Comparison of ENCODE assay signal across 36 cellular contexts in genomic region chr10:72423426-72423825, GRCh38.
DNase-seq lines count a peak whose midpoint lies in the region; ATAC-seq, FAIRE-seq and TF ChIP-seq lines count a peak whose summit lies in the region.
"Had no signal": no experiment of that assay in that cellular context is flagged by ENCODE, and none has a peak within 500 bp of the region (broad histone marks: within the 10 kb centered on the region; RNA-seq: fewer than 3 reads in every experiment).

No MANE protein-coding gene starts in this region.

- H3K9me3 ChIP-seq in Caco-2 (no peaks in the 10 kb centered on the region), H1 (ENCODE audit: insufficient read depth in 2 of 2, low read depth in 1 of 2, low read length in 1 of 2) (peaks cover 11 to 15% of the 10 kb centered on the region in 2 experiments; a peak in 2 of 4 replicates), trophoblast cell (ENCODE audit: insufficient read depth, low read depth, low read length) (no peaks in the 10 kb centered on the region)
- H3K9me3 ChIP-seq: A549, BE2C had no signal

- no peak overlapping the region for H4K12ac ChIP-seq in trophoblast cell (ENCODE audit: low read depth, low read length)

- POLR2A ChIA-PET in Caco-2 (lab: Charles Lee) (no interaction called here), H1 (lab: Charles Lee; ENCODE audit: partially characterized antibody) (no interaction called here)

- no peaks in the 10 kb centered on the region for H3K4me1 ChIP-seq in Caco-2
- H3K4me1 ChIP-seq in H1 (replicated peaks in 1 of 4; ENCODE audit: control insufficient read depth in 3 of 4, insufficient read depth in 4 of 4, low read length in 3 of 4), result peaks cover 0 to 7% (median 4%) of the 10 kb centered on the region in 4 experiments; a peak in 2 of 7 replicates
- H3K4me1 ChIP-seq in trophoblast cell (ENCODE audit: control insufficient read depth in 1 of 2, insufficient read depth in 2 of 2, low read length in 2 of 2), result peaks cover 0 to 2% of the 10 kb centered on the region in 2 experiments
- H3K4me1 ChIP-seq: A549; BE2C; BLaER1; BLaER1 treated with 17β-estradiol and CSF1 and Interleukin-3, amounts not matched to agents 10 nM and 100 nM had no signal

- H2BK12ac ChIP-seq in H1 (ENCODE audit: low read depth, low read length) (0 out of 2 replicates have a peak overlapping the region, but pooled peaks have one; percentile 45), trophoblast cell (ENCODE audit: low read length) (no peak overlapping the region)

- H4K91ac ChIP-seq in H1 (replicated peaks; ENCODE audit: insufficient read length, low read length), result no peak overlapping the region
- H4K91ac ChIP-seq in trophoblast cell (ENCODE audit: low read depth, low read length), result no peak overlapping the region

- H3K4me3 Mint-ChIP-seq in Caco-2 (ENCODE audit: unreplicated experiment), result no peak overlapping the region
- no peak overlapping the region for H3K4me3 Mint-ChIP-seq in progenitor cell of endocrine pancreas (ENCODE audit: low read depth)
- H3K4me3 Mint-ChIP-seq: B cell; CD14-positive monocyte; CD4-positive, alpha-beta memory T cell; CD4-positive, alpha-beta T cell; CD4-positive, CD25-positive, alpha-beta regulatory T cell; CD8-positive, alpha-beta memory T cell; CD8-positive, alpha-beta T cell had no signal

- peaks cover 8% of the 10 kb centered on the region for H3K4me1 Mint-ChIP-seq in Caco-2 (ENCODE audit: low read depth, unreplicated experiment)
- peaks cover 49% of the 10 kb centered on the region for H3K4me1 Mint-ChIP-seq in progenitor cell of endocrine pancreas (ENCODE audit: low read depth)
- H3K4me1 Mint-ChIP-seq: B cell; CD4-positive, alpha-beta memory T cell; CD4-positive, CD25-positive, alpha-beta regulatory T cell; CD8-positive, alpha-beta memory T cell had no signal

- TF ChIP-seq EP300 in H1 (IDR thresholded peaks at IDR 0.05; ENCODE audit: borderline replicate concordance in 1 of 2, low read depth in 2 of 2, low read length in 2 of 2), result no peak

- CTCF ChIA-PET in Caco-2 (lab: Charles Lee) (no interaction called here), H1 (lab: Charles Lee; ENCODE audit: partially characterized antibody) (no interaction called here)

- H3K4me2 ChIP-seq in H1 (ENCODE audit: insufficient read depth in 1 of 2, low read depth in 2 of 2, low read length in 2 of 2) (no peak overlapping the region), trophoblast cell (ENCODE audit: low read length) (no peak overlapping the region)
- H3K4me2 ChIP-seq: A549; BLaER1; BLaER1 treated with 17β-estradiol and CSF1 and Interleukin-3, amounts not matched to agents 10 nM and 100 nM had no signal

- H3K4me3 ChIP-seq in Caco-2 (ENCODE audit: low read depth, low read length), result no peak overlapping the region
- no peak overlapping the region for H3K4me3 ChIP-seq in H1 (ENCODE audit: extremely low read depth in 1 of 4, insufficient read depth in 2 of 4, low read depth in 3 of 4, low read length in 4 of 4)
- no peak overlapping the region for H3K4me3 ChIP-seq in trophoblast cell (ENCODE audit: low read depth, low read length)
- H3K4me3 ChIP-seq: A549; BLaER1; BLaER1 treated with 17β-estradiol and CSF1 and Interleukin-3, amounts not matched to agents 10 nM and 100 nM had no signal

- DNase-seq in Caco-2 (no peak), H1 (ENCODE audit: low read depth in 1 of 2, low spot score in 2 of 2) (no peak), trophoblast cell (peak; percentile 71 to 75), progenitor cell of endocrine pancreas (ENCODE audit: low spot score, unreplicated experiment) (no peak), Right ventricle myocardium superior (no peak)
- no peak for DNase-seq in effector CD8-positive, alpha-beta T cell (lab: John Stamatoyannopoulos, UW)
- no peak for DNase-seq in activated naive CD4-positive, alpha-beta T cell (lab: John Stamatoyannopoulos, UW)
- DNase-seq: 8988T; ACHN; AML-193; BE2C; C1 segment of cervical spinal cord; Calu3; CD4-positive, alpha-beta memory T cell; CD4-positive, alpha-beta T cell; CD4-positive, CD25-positive, alpha-beta regulatory T cell; CD8-positive, alpha-beta memory T cell; CD8-positive, alpha-beta T cell; COR-L47; DMS 273 treated with DMSO at 0.1 percent for 48 hours; DMS153; DMS53; DMS79; DMS79 treated with DMSO at 0.1 percent for 48 hours; DND-41; EL had no signal

- no peak overlapping the region for H3K18ac ChIP-seq in H1 (ENCODE audit: extremely low read depth, low read length)
- no peak overlapping the region for H3K18ac ChIP-seq in trophoblast cell (ENCODE audit: low read length)

- intact Hi-C loops in Caco-2 (cut with micrococcal nuclease; ENCODE audit: unreplicated experiment) (no loop called here), Right ventricle myocardium superior (cut with DNase I) (no loop called here)

- TF ChIP-seq POLR2A in H1 (IDR thresholded peaks at IDR 0.05; ENCODE audit: control extremely low read depth in 1 of 2, low read depth in 2 of 2, low read length in 2 of 2), result no peak

- H3K14ac ChIP-seq in H1 (ENCODE audit: insufficient read length) (no peak overlapping the region), trophoblast cell (ENCODE audit: low read length) (no peak overlapping the region)

- H3K23ac ChIP-seq in H1 (ENCODE audit: insufficient read length), result no peak overlapping the region
- no peak overlapping the region for H3K23ac ChIP-seq in trophoblast cell (ENCODE audit: low read length)

- H2AK5ac ChIP-seq in H1 (ENCODE audit: low read depth, low read length) (no peak overlapping the region), trophoblast cell (ENCODE audit: low read length) (no peak overlapping the region)

- peaks cover 20% of the 10 kb centered on the region for H3K36me3 Mint-ChIP-seq in Caco-2 (ENCODE audit: insufficient read depth, unreplicated experiment)
- peaks cover 24% of the 10 kb centered on the region for H3K36me3 Mint-ChIP-seq in progenitor cell of endocrine pancreas (ENCODE audit: insufficient read depth)

- H3K27ac ChIP-seq in H1 (ENCODE audit: low read depth, low read length) (no peak overlapping the region), trophoblast cell (ENCODE audit: low read depth, low read length) (no peak overlapping the region)
- H3K27ac ChIP-seq: 22Rv1; A549; BLaER1; BLaER1 treated with 17β-estradiol and CSF1 and Interleukin-3, amounts not matched to agents 10 nM and 100 nM; C4-2B had no signal

- H3K27ac Mint-ChIP-seq in Caco-2 (ENCODE audit: unreplicated experiment) (peak overlapping the region; percentile 57), progenitor cell of endocrine pancreas (peak overlapping the region; percentile 45)
- H3K27ac Mint-ChIP-seq: B cell; CD4-positive, alpha-beta memory T cell; CD4-positive, alpha-beta T cell; CD4-positive, CD25-positive, alpha-beta regulatory T cell; CD8-positive, alpha-beta memory T cell; CD8-positive, alpha-beta T cell had no signal

- H3K56ac ChIP-seq in H1 (replicated peaks; ENCODE audit: insufficient read length, low read depth, low read length), result no peak overlapping the region

- no peak for FAIRE-seq in H1 (lab: Jason Lieb, UNC)
- FAIRE-seq: A204.1, A549, D721Med had no signal

- no peaks in the 10 kb centered on the region for H3K79me2 ChIP-seq in H1 (ENCODE audit: control insufficient read depth in 1 of 2, insufficient read depth in 2 of 2, low read length in 2 of 2)
- no peaks in the 10 kb centered on the region for H3K79me2 ChIP-seq in trophoblast cell (ENCODE audit: control insufficient read depth, insufficient read depth, low read length, poor library complexity)

- H3K4ac ChIP-seq in H1 (replicated peaks; ENCODE audit: insufficient read length, low read depth, low read length) (no peak overlapping the region), trophoblast cell (ENCODE audit: low read depth, low read length) (no peak overlapping the region)

- H2BK15ac ChIP-seq in H1 (ENCODE audit: low read length), result no peak overlapping the region

- H2BK120ac ChIP-seq in H1 (replicated peaks; ENCODE audit: low read depth, low read length) (no peak overlapping the region), trophoblast cell (ENCODE audit: insufficient read depth, low read length, poor library complexity) (no peak overlapping the region)

- H3K9me3 Mint-ChIP-seq in Caco-2 (ENCODE audit: unreplicated experiment), result peaks cover 12% of the 10 kb centered on the region
- peaks cover 6% of the 10 kb centered on the region for H3K9me3 Mint-ChIP-seq in progenitor cell of endocrine pancreas (ENCODE audit: low read depth)

- no peak overlapping the region for H2BK20ac ChIP-seq in H1 (ENCODE audit: low read length)

- H2BK5ac ChIP-seq in H1 (ENCODE audit: low read depth, low read length), result no peak overlapping the region
- H2BK5ac ChIP-seq in trophoblast cell (ENCODE audit: low read depth, low read length, poor library complexity), result no peak overlapping the region

- H2AFZ ChIP-seq in H1 (ENCODE audit: low read length), result no peak overlapping the region
- no peak overlapping the region for H2AFZ ChIP-seq in trophoblast cell (ENCODE audit: insufficient read depth, low read length, poor library complexity)

- TF ChIP-seq CTCF in Caco-2 (IDR thresholded peaks at IDR 0.05; ENCODE audit: insufficient read depth in 1 of 2, low read depth in 1 of 2, low read length in 1 of 2, severe bottlenecking in 1 of 2, unreplicated experiment in 1 of 2), result no peak
- TF ChIP-seq CTCF in H1 (IDR thresholded peaks at IDR 0.05; ENCODE audit: control extremely low read depth in 1 of 3, insufficient read depth in 1 of 3, low read depth in 1 of 3, low read length in 3 of 3), result no peak
- no peak for TF ChIP-seq CTCF in progenitor cell of endocrine pancreas (IDR thresholded peaks at IDR 0.05; ENCODE audit: unreplicated experiment)

- no peaks in the 10 kb centered on the region; the same call in 1 of the 2 replicates for H3K23me2 ChIP-seq in H1 (ENCODE audit: low read depth, low read length)

- H3K36me3 ChIP-seq in Caco-2 (ENCODE audit: control insufficient read depth, insufficient read depth, low read length), result peaks cover 1% of the 10 kb centered on the region; the same call in 1 of the 2 replicates
- peaks cover 0 to 15% (median 6%) of the 10 kb centered on the region in 4 experiments; a peak in 4 of 8 replicates for H3K36me3 ChIP-seq in H1 (ENCODE audit: control insufficient read depth in 2 of 4, insufficient read depth in 4 of 4, low read length in 3 of 4)
- peaks cover 4% of the 10 kb centered on the region in 2 experiments for H3K36me3 ChIP-seq in trophoblast cell (ENCODE audit: control insufficient read depth in 1 of 2, insufficient read depth in 2 of 2, low read length in 2 of 2)
- H3K36me3 ChIP-seq: BE2C had no signal

- H3K27me3 ChIP-seq in Caco-2 (replicated peaks; ENCODE audit: control insufficient read depth, insufficient read depth, low read length), result no peaks in the 10 kb centered on the region
- no peaks in the 10 kb centered on the region for H3K27me3 ChIP-seq in H1 (replicated peaks in 1 of 4; ENCODE audit: control insufficient read depth in 3 of 4, extremely low read depth in 1 of 4, insufficient read depth in 3 of 4, low read length in 3 of 4)
- H3K27me3 ChIP-seq in trophoblast cell (ENCODE audit: insufficient read depth, low read length), result no peaks in the 10 kb centered on the region
- H3K27me3 ChIP-seq: BE2C; BLaER1; BLaER1 treated with 17β-estradiol and CSF1 and Interleukin-3, amounts not matched to agents 10 nM and 100 nM had no signal

- no peak for TF ChIP-seq RAD21 in H1 (IDR thresholded peaks at IDR 0.05 in 1 of 2, conservative IDR thresholded peaks at IDR 0.05 in 1 of 2; ENCODE audit: low read depth in 2 of 2, low read length in 2 of 2)

- ATAC-seq in Right ventricle myocardium superior (ENCODE audit: poor library complexity), result no peak
- ATAC-seq in GM21723 (IDR thresholded peaks at IDR 0.05; ENCODE audit: unreplicated experiment), result no peak
- ATAC-seq: A549; CD8-positive, alpha-beta T cell had no signal

- H4K5ac ChIP-seq in H1 (ENCODE audit: insufficient read length, low read depth, low read length), result no peak overlapping the region

- 100% methylated on average over 3 of the region's 3 CpGs; no CpG with 5 or more reads in 1 of the 2 experiments for WGBS in H1 (ENCODE audit: extremely low coverage in 1 of 2, insufficient coverage in 1 of 2, insufficient read length in 1 of 2, insufficient replicate concordance in 2 of 2, low coverage in 1 of 2, low lambda C conversion rate in 2 of 2, missing lambda C conversion rate in 1 of 2), 2 experiments
- WGBS in trophoblast cell (ENCODE audit: extremely low coverage, insufficient coverage, insufficient read length), result no CpG with 5 or more reads among the region's 3 CpGs

- no peaks in the 10 kb centered on the region for H4K20me1 ChIP-seq in H1 (replicated peaks in 1 of 2; ENCODE audit: control insufficient read depth in 1 of 2, insufficient read depth in 2 of 2, low read length in 2 of 2)
- H4K20me1 ChIP-seq: BLaER1; BLaER1 treated with 17β-estradiol and CSF1 and Interleukin-3, amounts not matched to agents 10 nM and 100 nM had no signal

- H3K9ac ChIP-seq in H1 (replicated peaks in 1 of 4; ENCODE audit: extremely low read depth in 1 of 4, low read depth in 3 of 4, low read length in 3 of 4) (no peak overlapping the region), trophoblast cell (ENCODE audit: low read length) (no peak overlapping the region)
- H3K9ac ChIP-seq: BLaER1; BLaER1 treated with 17β-estradiol and CSF1 and Interleukin-3, amounts not matched to agents 10 nM and 100 nM had no signal

- BruUV-seq in Caco-2 (replicated peaks; lab: Mats Ljungman, UMichigan), result no TSS peak

- H3K79me1 ChIP-seq in H1 (ENCODE audit: low read depth, low read length) (no peaks in the 10 kb centered on the region), trophoblast cell (ENCODE audit: low read length) (no peaks in the 10 kb centered on the region)

- H3K27me3 Mint-ChIP-seq in Caco-2 (ENCODE audit: insufficient read depth, unreplicated experiment) (no peaks in the 10 kb centered on the region), progenitor cell of endocrine pancreas (no peaks in the 10 kb centered on the region)
- H3K27me3 Mint-ChIP-seq: B cell; CD4-positive, alpha-beta memory T cell; CD4-positive, alpha-beta T cell; CD4-positive, CD25-positive, alpha-beta regulatory T cell had no signal

- no peak overlapping the region for H4K8ac ChIP-seq in H1 (ENCODE audit: extremely low read depth, insufficient read depth, low read length)
- no peak overlapping the region for H4K8ac ChIP-seq in trophoblast cell (ENCODE audit: low read depth, low read length)

Comparison
In these comparisons a context has a peak if more than half of its experiments do, and no peak if none do; other contexts are left out.
1. DNase-seq: peak in trophoblast cell (2 of 2); none in Caco-2 (0 of 2), H1 (0 of 2), progenitor cell of endocrine pancreas (single experiment), Right ventricle myocardium superior (single experiment), effector CD8-positive, alpha-beta T cell (single experiment) and activated naive CD4-positive, alpha-beta T cell (0 of 4).